ENCODE assay signal across 8 cellular contexts in the genomic region with DNA sequence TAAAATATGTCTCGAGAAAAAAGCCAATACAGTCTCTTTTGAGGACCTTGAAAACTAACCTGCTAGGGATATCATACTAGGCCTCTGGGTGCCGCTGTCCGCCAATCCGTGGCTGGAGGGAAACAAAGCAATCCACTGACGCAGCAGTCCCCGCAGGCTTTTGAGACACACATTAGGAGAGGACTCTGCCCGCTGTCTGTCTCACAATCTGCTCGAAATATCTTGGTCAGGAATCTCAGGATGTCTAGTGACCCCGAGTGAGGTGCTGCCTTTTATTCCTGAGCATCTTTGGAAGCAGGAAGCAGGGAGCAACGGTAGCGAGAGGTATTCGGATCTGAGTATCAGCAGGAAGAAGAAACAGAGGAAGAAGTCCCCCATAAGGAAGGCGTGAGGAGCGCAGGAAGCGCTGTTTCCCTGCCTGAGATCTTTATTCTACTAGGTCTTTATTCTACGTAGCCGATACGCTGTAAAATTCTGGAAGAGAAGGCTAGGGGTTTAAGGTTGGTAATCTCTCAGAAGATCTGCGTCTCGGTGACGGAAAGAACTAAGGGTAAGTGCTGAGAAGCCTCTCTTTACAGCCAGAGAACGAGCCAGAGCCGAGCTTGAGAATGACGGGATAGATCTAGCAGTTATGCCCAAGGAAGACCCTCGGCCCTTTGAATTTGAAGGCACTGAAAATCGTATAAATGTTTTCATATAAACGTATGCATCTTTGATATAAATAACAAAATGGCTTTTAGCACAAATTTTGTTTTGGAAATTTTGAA. TPM values are rescaled to one million over a fixed set of nuclear protein-coding genes. Genes with fewer than 3 reads are reported as not detected.
A peak's percentile ranks its signal among the peaks of the same experiment; 100 is the strongest.
DNase-seq lines count a peak whose midpoint lies in the region; ATAC-seq, FAIRE-seq and TF ChIP-seq lines count a peak whose summit lies in the region.

No MANE protein-coding gene starts in this region.

- peak overlapping the region; percentile 58 for H3K4me3 Mint-ChIP-seq in mesothelial cell of epicardium

- H3K27me3 Mint-ChIP-seq in mesothelial cell of epicardium (ENCODE audit: low read depth), result no peaks in the 10 kb centered on the region

- TF ChIP-seq CTCF in DND-41 (IDR thresholded peaks at IDR 0.05; ENCODE audit: borderline replicate concordance, extremely low read depth, low read length, poor library complexity, severe bottlenecking) (no peak), mesothelial cell of epicardium (IDR thresholded peaks at IDR 0.05; ENCODE audit: unreplicated experiment) (no peak)

- no peak for TF ChIP-seq POLR2A in H54 (IDR thresholded peaks at IDR 0.05; ENCODE audit: low read depth, low read length)

- H3K36me3 ChIP-seq in DND-41 (ENCODE audit: insufficient read depth, low read length), result no peaks in the 10 kb centered on the region

- peak overlapping the region; percentile 48 for H3K27ac Mint-ChIP-seq in mesothelial cell of epicardium

- no peak for FAIRE-seq in H54 (lab: Jason Lieb, UNC)

- H3K4me3 ChIP-seq in DND-41 (ENCODE audit: low read depth in 1 of 2, low read length in 2 of 2), result no peak overlapping the region

- no peaks in the 10 kb centered on the region for H3K4me1 Mint-ChIP-seq in mesothelial cell of epicardium

- H3K9ac ChIP-seq in DND-41 (ENCODE audit: low read depth, low read length), result no peak overlapping the region

- H3K27me3 ChIP-seq in DND-41 (ENCODE audit: insufficient read depth, low read length, poor library complexity), result no peaks in the 10 kb centered on the region

- H2AFZ ChIP-seq in DND-41 (ENCODE audit: low read depth, low read length), result peak overlapping the region; percentile 54; the same call in 1 of the 2 replicates

- no peak for ATAC-seq in DND-41 (ENCODE audit: insufficient read depth, low read depth)

- peaks cover 60% of the 10 kb centered on the region for H3K9me3 Mint-ChIP-seq in mesothelial cell of epicardium

- H3K27ac ChIP-seq in DND-41 (ENCODE audit: low read length), result no peak overlapping the region

- DNase-seq in DND-41, result no peak
- DNase-seq in H54 (ENCODE audit: insufficient read length, low spot score), result peak; percentile 38
- peak; percentile 75 to 82 for DNase-seq in NCI-H2081 (lab: John Stamatoyannopoulos, UW)
- DNase-seq in activated CD4-positive, alpha-beta T cell treated with anti-CD3 and anti-CD28 coated beads, Interleukin-2, amount 50 U/mL, for 48 hours, result peak; percentile 67 to 69
- DNase-seq in ecto neural progenitor cell (ENCODE audit: low spot score), result peak; percentile 70
- DNase-seq in mesothelial cell of epicardium (ENCODE audit: low spot score in 2 of 2, unreplicated experiment in 2 of 2), result no peak
- peak; percentile 31 to 43 for DNase-seq in stimulated activated CD8-positive, alpha-beta memory T cell treated with anti-CD3 and anti-CD28 coated beads, Interleukin-2, amount 100 ng/mL, for 1 hour (ENCODE audit: low read depth in 2 of 2)
- no peak for DNase-seq in NCI-H2107 (lab: John Stamatoyannopoulos, UW)

- no peaks in the 10 kb centered on the region for H4K20me1 ChIP-seq in DND-41 (ENCODE audit: insufficient read depth, low read length)

- peaks cover 10% of the 10 kb centered on the region for H3K9me3 ChIP-seq in DND-41 (ENCODE audit: insufficient read depth, low read length, severe bottlenecking)

- H3K4me2 ChIP-seq in DND-41 (ENCODE audit: insufficient read depth, low read length), result no peak overlapping the region

- peaks cover 1% of the 10 kb centered on the region for H3K4me1 ChIP-seq in DND-41 (ENCODE audit: insufficient read depth, low read length)

- H3K36me3 Mint-ChIP-seq in mesothelial cell of epicardium, result peaks cover 9% of the 10 kb centered on the region

- H3K79me2 ChIP-seq in DND-41 (ENCODE audit: insufficient read depth, low read length), result no peaks in the 10 kb centered on the region

RNA-seq across cellular contexts. Expression of gene PCDHGA1, which starts 4.0 kb away (rescaled TPM):
- 0.22 to 0.47 TPM (median 0.34 TPM) in 3 replicates for total RNA-seq in mesothelial cell of epicardium

RNA-seq across cellular contexts. Expression of gene TAF7, which starts 5.7 kb away (rescaled TPM):
- 97.2 to 103 TPM (median 99.6 TPM) in 3 replicates for total RNA-seq in mesothelial cell of epicardium

RNA-seq across cellular contexts. Expression of gene PCDHGA2, which starts 12.3 kb away (rescaled TPM):
- total RNA-seq in mesothelial cell of epicardium, result 0.11 to 0.33 TPM (median 0.32 TPM) in 3 replicates

RNA-seq across cellular contexts. Expression of gene PCDHGA3, which starts 17.4 kb away (rescaled TPM):
- total RNA-seq in mesothelial cell of epicardium, result 0.07 to 0.16 TPM (median 0.13 TPM) in 3 replicates

RNA-seq across cellular contexts. Expression of gene SLC25A2, which starts 22.4 kb away (rescaled TPM):
- 1.3 to 1.6 TPM (median 1.6 TPM) in 3 replicates for total RNA-seq in mesothelial cell of epicardium

Comparison
In these comparisons a context has a peak if more than half of its experiments do, and no peak if none do; other contexts are left out.
1. DNase-seq: peak in H54 (single experiment), NCI-H2081 (2 of 2), activated CD4-positive, alpha-beta T cell treated with anti-CD3 and anti-CD28 coated beads, Interleukin-2, amount 50 U/mL, for 48 hours (2 of 2), ecto neural progenitor cell (single experiment) and stimulated activated CD8-positive, alpha-beta memory T cell treated with anti-CD3 and anti-CD28 coated beads, Interleukin-2, amount 100 ng/mL, for 1 hour (2 of 2); none in DND-41 (single experiment), mesothelial cell of epicardium (0 of 2) and NCI-H2107 (single experiment).